ENCODE assay signal across 8 cellular contexts in genomic region chr5:119022017-119022745, GRCh38. TPM values are rescaled to one million over a fixed set of nuclear protein-coding genes. Genes with fewer than 3 reads are reported as not detected.
DNase-seq lines count a peak whose midpoint lies in the region; ATAC-seq, FAIRE-seq and TF ChIP-seq lines count a peak whose summit lies in the region.

No MANE protein-coding gene starts in this region.

- ATAC-seq in HG02588 (IDR thresholded peaks at IDR 0.05; ENCODE audit: unreplicated experiment) (peak; percentile 62), mucosa of descending colon (peak; percentile 60), GM19452 (IDR thresholded peaks at IDR 0.05; ENCODE audit: unreplicated experiment) (no peak)

- no peak for TF ChIP-seq POLR2A in vagina (IDR thresholded peaks at IDR 0.05)

- DNase-seq in GM12864 (ENCODE audit: low read depth) (no peak), NCI-H446 treated with DMSO at 0.1 percent for 48 hours (lab: John Stamatoyannopoulos, UW) (peak; percentile 13), mucosa of descending colon (no peak), vagina (ENCODE audit: extremely low spot score in 2 of 2) (no peak)
- DNase-seq in central memory CD4-positive, alpha-beta T cell, result peak; percentile 28

- intact Hi-C loops in mucosa of descending colon (cut with DNase I, micrococcal nuclease), result no loop called here
- intact Hi-C loops in vagina (cut with DNase I), result no loop called here

- H3K9me3 ChIP-seq in mucosa of descending colon, result no peaks in the 10 kb centered on the region
- no peaks in the 10 kb centered on the region for H3K9me3 ChIP-seq in vagina

- H3K4me1 ChIP-seq in mucosa of descending colon (ENCODE audit: low read depth) (peaks cover 4% of the 10 kb centered on the region), vagina (no peaks in the 10 kb centered on the region)

- H3K4me3 ChIP-seq in GM12864 (ENCODE audit: low read depth, low read length) (no peak overlapping the region), mucosa of descending colon (no peak overlapping the region), vagina (no peak overlapping the region)

- TF ChIP-seq CTCF in GM12864 (IDR thresholded peaks at IDR 0.05; ENCODE audit: low read depth, low read length, missing control alignments) (peak; percentile 51), mucosa of descending colon (IDR thresholded peaks at IDR 0.05) (no peak), vagina (IDR thresholded peaks at IDR 0.05) (peak in 1 of 3 experiments; percentile 10)

- FAIRE-seq in A204.1 (lab: Jason Lieb, UNC), result peak; percentile 95

- H3K27ac ChIP-seq in vagina, result no peak overlapping the region

- no peaks in the 10 kb centered on the region for H3K27me3 ChIP-seq in vagina

- H3K36me3 ChIP-seq in mucosa of descending colon (ENCODE audit: low read depth), result no peaks in the 10 kb centered on the region
- H3K36me3 ChIP-seq in vagina, result no peaks in the 10 kb centered on the region

RNA-seq across cellular contexts. Expression of gene DTWD2, which starts 33.8 kb away (rescaled TPM):
- total RNA-seq in mucosa of descending colon (10 to 100 TPM in 1 of 3 donors, 1 to 10 TPM in 2; 5.8 to 11.4 (median 9.2) TPM), vagina (7.9 TPM)

RNA-seq across cellular contexts. Expression of gene DMXL1, which starts 48.7 kb away (rescaled TPM):
- total RNA-seq in mucosa of descending colon (10 to 100 TPM; 34.7 to 60.0 (median 51.0) TPM), vagina (56.5 TPM)

Comparison
In these comparisons a context has a peak if more than half of its experiments do, and no peak if none do; other contexts are left out.
1. DNase-seq: peak in NCI-H446 treated with DMSO at 0.1 percent for 48 hours (single experiment) and central memory CD4-positive, alpha-beta T cell (single experiment); none in GM12864 (single experiment), mucosa of descending colon (0 of 3) and vagina (0 of 2).